Comparison of ENCODE assay signal across 29 cellular contexts in the genomic region with DNA sequence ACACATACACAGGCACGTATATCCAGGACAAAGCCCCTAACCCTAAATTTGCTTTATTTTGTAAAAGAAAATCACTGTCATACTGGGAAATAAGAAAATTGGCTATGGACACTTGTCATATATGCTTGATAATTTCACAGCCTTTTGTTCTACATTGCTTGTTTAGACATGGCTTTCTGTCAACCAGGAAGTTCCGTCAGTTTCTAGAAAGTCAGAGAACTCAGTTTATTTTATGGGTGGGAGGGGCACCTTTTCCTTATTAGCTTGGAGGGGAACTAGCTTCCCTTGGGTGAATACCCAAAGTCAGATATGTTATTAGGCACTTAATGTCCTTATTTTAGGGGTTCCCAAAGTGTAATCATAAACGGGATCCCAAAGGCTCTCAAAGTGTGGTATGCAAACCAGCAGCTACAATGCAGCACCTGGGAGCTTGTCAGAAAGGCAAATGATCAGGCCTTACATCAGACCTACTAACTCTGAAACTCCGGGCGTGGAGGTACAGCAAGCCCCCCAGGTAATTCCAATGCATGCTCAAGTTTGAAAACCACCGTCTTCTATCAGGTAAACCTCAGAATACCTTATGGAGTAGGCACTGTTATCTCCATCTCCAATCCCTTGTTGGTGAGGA. TPM values are rescaled to one million over a fixed set of nuclear protein-coding genes. Genes with fewer than 3 reads are reported as not detected.
"Had no signal": no experiment of that assay in that cellular context is flagged by ENCODE, and none has a peak within 500 bp of the region (broad histone marks: within the 10 kb centered on the region; RNA-seq: fewer than 3 reads in every experiment).

No MANE protein-coding gene starts in this region.

- H3K4me1 ChIP-seq: gastroesophageal sphincter, pancreas, prostate gland, sigmoid colon, stomach, suprapubic skin, tibial artery, upper lobe of right lung had no signal

- H3K27me3 ChIP-seq: gastroesophageal sphincter, pancreas, sigmoid colon, stomach, suprapubic skin, tibial artery, upper lobe of right lung had no signal

- ATAC-seq: activated T-cell treated with anti-CD3 and anti-CD28 coated beads, Interleukin-2, amount 50 U/mL, for 4 hours; activated T-helper 17 cell treated with anti-CD3 and anti-CD28 coated beads, Interleukin-2, amount 50 U/mL, for 72 hours; gastroesophageal sphincter; naive thymus-derived CD4-positive, alpha-beta T cell; pancreas; stimulated activated naive B cell treated with anti-CD40 and anti-IgM and Interleukin-4, amounts not matched to agents 10 μg/mL and 1 μg/mL and 100 μg/mL, for 72 hours; upper lobe of right lung; WTC11 had no signal

- H3K27ac ChIP-seq: gastroesophageal sphincter, pancreas, prostate gland, sigmoid colon, stomach, suprapubic skin, tibial artery, upper lobe of right lung had no signal

- FAIRE-seq: astrocyte, endothelial cell of umbilical vein, keratinocyte, pancreas, small intestine had no signal

- H3K36me3 ChIP-seq: gastroesophageal sphincter, pancreas, prostate gland, sigmoid colon, stomach, suprapubic skin, tibial artery, upper lobe of right lung had no signal

- DNase-seq: activated CD4-positive, alpha-beta memory T cell treated with anti-CD3 and anti-CD28 coated beads, Interleukin-2, amount 10 ng/mL, durations not matched to agents 7 days and 5 days; activated CD4-positive, alpha-beta T cell treated with anti-CD3 and anti-CD28 coated beads for 1 hour; activated CD4-positive, alpha-beta T cell treated with anti-CD3 and anti-CD28 coated beads, Interleukin-2, amount 10 ng/mL, durations not matched to agents 7 days and 5 days; activated gamma-delta T cell treated with Interleukin-2 at 50 U/mL for 16 hours; activated naive CD4-positive, alpha-beta T cell treated with anti-CD3 and anti-CD28 coated beads, Interleukin-2, amount 50 U/mL, for 16 hours; activated T-cell treated with anti-CD3 and anti-CD28 coated beads, Interleukin-2, amount 50 U/mL, for 4 hours; amniotic stem cell; caudate nucleus; hippocampal formation; naive thymus-derived CD4-positive, alpha-beta T cell; nucleus accumbens; pancreas; sigmoid colon; small intestine; stimulated activated CD4-positive, alpha-beta T cell treated with anti-CD3 and anti-CD28 coated beads, Interleukin-1b, Interleukin-23, amount 100 ng/mL, for 48 hours; stimulated activated naive B cell treated with anti-CD40 and anti-IgM and Interleukin-4, amounts not matched to agents 10 μg/mL and 1 μg/mL and 100 μg/mL, for 72 hours; stomach; T1000; tibial artery; upper lobe of right lung had no signal

- H3K9me3 ChIP-seq: gastroesophageal sphincter, pancreas, prostate gland, sigmoid colon, stomach, suprapubic skin, tibial artery, upper lobe of right lung had no signal

- H3K4me3 ChIP-seq: gastroesophageal sphincter, pancreas, prostate gland, sigmoid colon, stomach, suprapubic skin, tibial artery, upper lobe of right lung had no signal

RNA-seq across cellular contexts. Expression of gene CADPS, which starts 50.1 kb away (rescaled TPM):
- total RNA-seq: activated CD4-positive, alpha-beta memory T cell treated with anti-CD3 and anti-CD28 coated beads, Interleukin-2, amount 10 ng/mL, durations not matched to agents 7 days and 5 days; activated CD4-positive, alpha-beta T cell treated with anti-CD3 and anti-CD28 coated beads, Interleukin-2, amount 10 ng/mL, durations not matched to agents 7 days and 5 days; activated T-cell treated with anti-CD3 and anti-CD28 coated beads, Interleukin-2, amount 50 U/mL, for 4 hours; activated T-helper 17 cell treated with anti-CD3 and anti-CD28 coated beads, Interleukin-2, amount 50 U/mL, for 72 hours; endothelial cell of umbilical vein; fibroblast of villous mesenchyme; naive thymus-derived CD4-positive, alpha-beta T cell had no signal
- polyA plus RNA-seq: endothelial cell of umbilical vein; keratinocyte; naive thymus-derived CD4-positive, alpha-beta T cell had no signal
